9 cellular contexts compared by ENCODE assay signal in genomic region chr3:45881031-45882022, GRCh38. TPM values are rescaled to one million over a fixed set of nuclear protein-coding genes. Genes with fewer than 3 reads are reported as not detected.
A peak's percentile ranks its signal among the peaks of the same experiment; 100 is the strongest.
DNase-seq lines count a peak whose midpoint lies in the region; ATAC-seq, FAIRE-seq and TF ChIP-seq lines count a peak whose summit lies in the region.
"Had no signal": no experiment of that assay in that cellular context is flagged by ENCODE, and none has a peak within 500 bp of the region (broad histone marks: within the 10 kb centered on the region; RNA-seq: fewer than 3 reads in every experiment).

No MANE protein-coding gene starts in this region.

- H3K4me2 ChIP-seq in mesenchymal stem cell (ENCODE audit: low read length, poor library complexity, severe bottlenecking), result no peak overlapping the region

- no peak overlapping the region for H2BK5ac ChIP-seq in mesenchymal stem cell (ENCODE audit: low read depth, low read length, poor library complexity, severe bottlenecking)

- H3K4me1 ChIP-seq in CD4-positive, alpha-beta memory T cell (ENCODE audit: insufficient read depth, low read length), result peaks cover 25% of the 10 kb centered on the region
- H3K4me1 ChIP-seq in mesenchymal stem cell (ENCODE audit: control insufficient read depth, insufficient read depth, low read depth, low read length) (no peaks in the 10 kb centered on the region), adrenal gland (replicated peaks in 1 of 2) (no peaks in the 10 kb centered on the region)

- no peak for ATAC-seq in HG02571 (IDR thresholded peaks at IDR 0.05; ENCODE audit: unreplicated experiment)

- no peak overlapping the region for H3K4me3 ChIP-seq in CD4-positive, alpha-beta memory T cell (ENCODE audit: low read length in 2 of 2)
- H3K4me3 ChIP-seq in mesenchymal stem cell (ENCODE audit: insufficient read depth in 1 of 2, low read depth in 1 of 2, low read length in 2 of 2), result no peak overlapping the region
- no peak overlapping the region for H3K4me3 ChIP-seq in adrenal gland

- WGBS in mesenchymal stem cell, result 63% methylated on average over 6 of the region's 8 CpGs
- 55 to 62% (median 60%) methylated on average over 8 of the region's 8 CpGs for WGBS in adrenal gland, 4 donors

- no peaks in the 10 kb centered on the region for H3K36me3 ChIP-seq in CD4-positive, alpha-beta memory T cell (ENCODE audit: insufficient read depth, low read length)
- H3K36me3 ChIP-seq in mesenchymal stem cell (ENCODE audit: control insufficient read depth in 1 of 2, insufficient read depth in 2 of 2, low read depth in 1 of 2, low read length in 2 of 2) (no peaks in the 10 kb centered on the region), adrenal gland (replicated peaks in 1 of 2) (no peaks in the 10 kb centered on the region)

- H3K18ac ChIP-seq in mesenchymal stem cell (ENCODE audit: low read depth in 1 of 2, low read length in 2 of 2), result no peak overlapping the region

- POLR2A ChIA-PET in CD4-positive, alpha-beta memory T cell (lab: Charles Lee; ENCODE audit: partially characterized antibody), result interaction anchor here (0.8 to 2.7 kb wide), 16 partner anchors 9 to 197 kb away, joined by 3 to 22 read pairs (median 4); partner anchors contain the start of genes CXCR6 and LZTFL1

- no peak overlapping the region for H2BK15ac ChIP-seq in mesenchymal stem cell (ENCODE audit: low read depth, poor library complexity, severe bottlenecking)

- H3K4me3 Mint-ChIP-seq in CD4-positive, alpha-beta memory T cell, result peak overlapping the region in 7 of 8 donors; percentile 11 to 78 (median 47)
- H3K4me3 Mint-ChIP-seq in IgD-negative memory B cell, result peak overlapping the region in 2 of 4 donors; percentile 44 to 45

- H3K23ac ChIP-seq in mesenchymal stem cell (ENCODE audit: low read length in 2 of 2), result no peak overlapping the region

- H2AFZ ChIP-seq in mesenchymal stem cell (ENCODE audit: low read depth, low read length), result no peak overlapping the region

- H3K9ac ChIP-seq in mesenchymal stem cell (ENCODE audit: low read length), result no peak overlapping the region

- TF ChIP-seq CTCF in D721Med (IDR thresholded peaks at IDR 0.05; ENCODE audit: insufficient read depth, missing control alignments), result no peak
- TF ChIP-seq CTCF in adrenal gland (IDR thresholded peaks at IDR 0.05), result no peak

- no peaks in the 10 kb centered on the region for H3K27me3 ChIP-seq in CD4-positive, alpha-beta memory T cell (ENCODE audit: insufficient read depth, low read length)
- H3K27me3 ChIP-seq in mesenchymal stem cell (ENCODE audit: control insufficient read depth in 1 of 2, insufficient read depth in 1 of 2, low read length in 2 of 2) (peaks cover 23 to 29% of the 10 kb centered on the region in 2 experiments), adrenal gland (no peaks in the 10 kb centered on the region)

- no peak for FAIRE-seq in D721Med (lab: Jason Lieb, UNC)

- H3K27ac ChIP-seq in CD4-positive, alpha-beta memory T cell (ENCODE audit: low read depth, low read length), result no peak overlapping the region
- H3K27ac ChIP-seq in mesenchymal stem cell (ENCODE audit: low read length, poor library complexity, severe bottlenecking) (no peak overlapping the region), adrenal gland (no peak overlapping the region)

- H2AK5ac ChIP-seq in mesenchymal stem cell (ENCODE audit: low read length, severe bottlenecking), result no peak overlapping the region

- TF ChIP-seq POLR2A in adrenal gland (IDR thresholded peaks at IDR 0.05), result no peak

- peaks cover 2 to 5% of the 10 kb centered on the region in 2 donors for H3K27me3 Mint-ChIP-seq in CD4-positive, alpha-beta memory T cell
- H3K27me3 Mint-ChIP-seq in IgD-negative memory B cell, result peaks cover 18% of the 10 kb centered on the region

- CTCF ChIA-PET in CD4-positive, alpha-beta memory T cell (lab: Charles Lee; ENCODE audit: partially characterized antibody), result interaction anchor here (1.2 to 1.9 kb wide), 3 partner anchors 16 to 48 kb away, joined by 3 to 6 read pairs (median 4); partner anchors contain the start of gene LZTFL1

- H3K14ac ChIP-seq in mesenchymal stem cell (ENCODE audit: low read length in 2 of 2), result no peak overlapping the region

- H3K36me3 Mint-ChIP-seq in CD4-positive, alpha-beta memory T cell, result no peaks in the 10 kb centered on the region
- H3K36me3 Mint-ChIP-seq in IgD-negative memory B cell, result no peaks in the 10 kb centered on the region

- H2BK120ac ChIP-seq in mesenchymal stem cell (ENCODE audit: low read depth, low read length), result no peak overlapping the region

- H2BK12ac ChIP-seq in mesenchymal stem cell (ENCODE audit: low read length in 2 of 2), result no peak overlapping the region

- H3K9me3 ChIP-seq in CD4-positive, alpha-beta memory T cell (ENCODE audit: control insufficient read depth in 1 of 2, low read length in 2 of 2), result no peaks in the 10 kb centered on the region
- H3K9me3 ChIP-seq in mesenchymal stem cell (ENCODE audit: control insufficient read depth, low read length) (no peaks in the 10 kb centered on the region), adrenal gland (replicated peaks in 1 of 3) (no peaks in the 10 kb centered on the region)

- peaks cover 19 to 43% (median 23%) of the 10 kb centered on the region in 4 donors for H3K4me1 Mint-ChIP-seq in CD4-positive, alpha-beta memory T cell
- H3K4me1 Mint-ChIP-seq in IgD-negative memory B cell, result peaks cover 0 to 3% (median 0%) of the 10 kb centered on the region in 3 donors

- intact Hi-C loops in CD4-positive, alpha-beta memory T cell (cut with micrococcal nuclease), result loop anchor here (1.0 to 5.0 kb wide), 2 partner anchors 11 to 39 kb away; partner anchors contain the start of gene LZTFL1
- intact Hi-C loops in posterior vena cava (cut with DNase I) (no loop called here), adrenal gland (cut with DNase I) (no loop called here)

- peak; percentile 32 to 80 (median 40) for DNase-seq in CD4-positive, alpha-beta memory T cell
- DNase-seq in activated T-helper 1 cell treated with Interleukin-2 at 50 U/mL for 16 hours (ENCODE audit: low read depth) (peak; percentile 30), mesenchymal stem cell (peak; percentile 2), D721Med (ENCODE audit: insufficient read length, low spot score) (no peak), posterior vena cava (ENCODE audit: low spot score) (no peak), adrenal gland (no peak)
- DNase-seq: NCI-H510A had no signal

- H3K27ac Mint-ChIP-seq in CD4-positive, alpha-beta memory T cell, result peak overlapping the region in 6 of 7 donors; percentile 2 to 88 (median 44)
- peak overlapping the region in 2 of 3 donors; percentile 18 to 43 for H3K27ac Mint-ChIP-seq in IgD-negative memory B cell

- no peak overlapping the region for H4K8ac ChIP-seq in mesenchymal stem cell (ENCODE audit: low read length)

- no peak overlapping the region for H3K4ac ChIP-seq in mesenchymal stem cell (ENCODE audit: low read depth in 1 of 2, low read length in 2 of 2)

- H3K9me3 Mint-ChIP-seq in CD4-positive, alpha-beta memory T cell, result no peaks in the 10 kb centered on the region
- no peaks in the 10 kb centered on the region for H3K9me3 Mint-ChIP-seq in IgD-negative memory B cell

- H4K91ac ChIP-seq in mesenchymal stem cell (ENCODE audit: low read length), result no peak overlapping the region

- no peaks in the 10 kb centered on the region for H3K79me1 ChIP-seq in mesenchymal stem cell (replicated peaks; ENCODE audit: low read length, poor library complexity, severe bottlenecking)

RNA-seq across cellular contexts. Expression of gene CCR9, which starts 5.0 kb away (rescaled TPM):
- 1 to 10 TPM; 4.0 to 4.5 TPM for total RNA-seq in CD4-positive, alpha-beta memory T cell
- 1 to 10 TPM; 3.9 to 4.4 TPM for polyA plus RNA-seq in CD4-positive, alpha-beta memory T cell
- 6.3 TPM for polyA plus RNA-seq in IgD-negative memory B cell
- polyA plus RNA-seq in mesenchymal stem cell (2013, experiment 1 of 2), result not detected
- not detected for polyA plus RNA-seq in mesenchymal stem cell (2013, experiment 2 of 2)
- not detected for total RNA-seq in posterior vena cava
- total RNA-seq in adrenal gland, result under 1 TPM in 1 of 8 donors, not detected in 7; 0.57 TPM
- polyA plus RNA-seq in adrenal gland, result not detected

RNA-seq across cellular contexts. Expression of gene LZTFL1, which starts 39.4 kb away (rescaled TPM):
- 10 to 100 TPM in 1 of 2 experiments, 1 to 10 TPM in 1; 7.1 to 10.0 TPM for total RNA-seq in CD4-positive, alpha-beta memory T cell
- 10 to 100 TPM in 1 of 2 donors, 1 to 10 TPM in 1; 6.9 to 11.7 TPM for polyA plus RNA-seq in CD4-positive, alpha-beta memory T cell
- polyA plus RNA-seq in IgD-negative memory B cell (13.9 TPM), adrenal gland (10 to 100 TPM in 1 of 3 donors, 1 to 10 TPM in 2; 3.9 to 27.7 (median 4.2) TPM)
- polyA plus RNA-seq in mesenchymal stem cell (2013, experiment 1 of 2), result 32.4 TPM
- 32.4 TPM for polyA plus RNA-seq in mesenchymal stem cell (2013, experiment 2 of 2)
- total RNA-seq in posterior vena cava (10 to 100 TPM; 12.7 TPM), adrenal gland (10 to 100 TPM; 11.5 to 36.3 (median 20.2) TPM)

Comparison
In these comparisons a context has a peak if more than half of its experiments do, and no peak if none do; other contexts are left out.
1. DNase-seq: peak in CD4-positive, alpha-beta memory T cell (5 of 5), activated T-helper 1 cell treated with Interleukin-2 at 50 U/mL for 16 hours (single experiment) and mesenchymal stem cell (single experiment); none in D721Med (single experiment), posterior vena cava (single experiment) and adrenal gland (0 of 7).